In genomic region chr12:25845415-25845814, GRCh38 we compare ENCODE assay signal across 22 cellular contexts.
DNase-seq lines count a peak whose midpoint lies in the region; ATAC-seq and TF ChIP-seq lines count a peak whose summit lies in the region.
"Had no signal": no experiment of that assay in that cellular context is flagged by ENCODE, and none has a peak within 500 bp of the region (broad histone marks: within the 10 kb centered on the region; RNA-seq: fewer than 3 reads in every experiment).

No MANE protein-coding gene starts in this region.

- H3K27ac ChIP-seq in A673 (ENCODE audit: low read depth, low read length, poor library complexity, severe bottlenecking): no peak overlapping the region
- H3K27ac ChIP-seq: 22Rv1, A549, BLaER1 had no signal

- H3K27me3 ChIP-seq in A673 (replicated peaks; ENCODE audit: insufficient read depth, low read depth, low read length, poor library complexity): no peaks in the 10 kb centered on the region
- H3K27me3 ChIP-seq: BE2C, BLaER1 had no signal

- CTCF ChIA-PET in A673 (lab: Charles Lee): no interaction called here

- no peak overlapping the region for H3K4me3 ChIP-seq in A673 (ENCODE audit: low read depth, low read length, poor library complexity, severe bottlenecking)
- H3K4me3 ChIP-seq in retinal pigment epithelial cell (ENCODE audit: low read length): no peak overlapping the region
- H3K4me3 ChIP-seq: A549, BLaER1, GM12878 had no signal

- peak; percentile 9 for DNase-seq in A673 (ENCODE audit: low spot score)
- peak; percentile 69 for DNase-seq in retinal pigment epithelial cell (ENCODE audit: low read depth)
- DNase-seq in anterior cingulate cortex (lab: John Stamatoyannopoulos, UW): no peak
- no peak for DNase-seq in ecto neural progenitor cell (ENCODE audit: low spot score)
- DNase-seq: ACHN; BE2C; C1 segment of cervical spinal cord; CD4-positive, alpha-beta memory T cell; CD4-positive, CD25-positive, alpha-beta regulatory T cell; CD8-positive, alpha-beta memory T cell; COR-L47; DMS 273 treated with DMSO at 0.1 percent for 48 hours; DMS153; DMS79; DND-41; EL; GDM1 had no signal

- TF ChIP-seq CTCF in A673 (conservative IDR thresholded peaks at IDR 0.05; ENCODE audit: low read depth, low read length) (no peak), retinal pigment epithelial cell (conservative IDR thresholded peaks at IDR 0.05; ENCODE audit: low read depth, low read length) (no peak)

- no peaks in the 10 kb centered on the region for H3K36me3 ChIP-seq in A673 (ENCODE audit: insufficient read depth, low read length, poor library complexity, severe bottlenecking)
- H3K36me3 ChIP-seq: BE2C, BLaER1 had no signal

- POLR2A ChIA-PET in A673 (lab: Charles Lee; ENCODE audit: low non-redundant PET): no interaction called here

- intact Hi-C loops in A673 (cut with micrococcal nuclease; ENCODE audit: unreplicated experiment): no loop called here

- H3K9me3 ChIP-seq in A673 (ENCODE audit: low read depth, low read length, poor library complexity, severe bottlenecking): no peaks in the 10 kb centered on the region
- H3K9me3 ChIP-seq: A549, BE2C, BLaER1 had no signal

- peak; percentile 32; the same call in 2 of the 3 replicates for ATAC-seq in SK-N-SH treated with all-trans-retinoic acid at 6 μM for 48 hours
- ATAC-seq: A549, GM12878 had no signal

- H3K4me1 ChIP-seq in A673 (ENCODE audit: insufficient read depth, low read length, poor library complexity, severe bottlenecking): no peaks in the 10 kb centered on the region
- H3K4me1 ChIP-seq: A549, BE2C, BLaER1 had no signal

- no TSS peak for BruUV-seq in A673 (replicated peaks; lab: Mats Ljungman, UMichigan)

TF ChIP-seq in SK-N-SH treated with all-trans-retinoic acid at 6 μM for 48 hours, 23 proteins besides CTCF, POLR2A, EP300 and RAD21:
- TF ChIP-seq ZFP30 (CRISPR knock-in tag; IDR thresholded peaks at IDR 0.05) (no peak), TCF4 (CRISPR knock-in tag; IDR thresholded peaks at IDR 0.05; ENCODE audit: borderline replicate concordance) (no peak), PATZ1 (CRISPR knock-in tag; IDR thresholded peaks at IDR 0.05; ENCODE audit: borderline replicate concordance) (no peak), ZC3H10 (CRISPR knock-in tag; IDR thresholded peaks at IDR 0.05) (peak; percentile 78; the same call in 1 of the 2 replicates), OSR1 (CRISPR knock-in tag; IDR thresholded peaks at IDR 0.05) (no peak), ISL1 (CRISPR knock-in tag; IDR thresholded peaks at IDR 0.05) (peak; percentile 86), CREB5 (CRISPR knock-in tag; IDR thresholded peaks at IDR 0.05; ENCODE audit: low read depth) (peak; percentile 80), TSHZ2 (CRISPR knock-in tag; IDR thresholded peaks at IDR 0.05) (no peak), GLIS3 (CRISPR knock-in tag; IDR thresholded peaks at IDR 0.05) (no peak), SNAI2 (CRISPR knock-in tag; IDR thresholded peaks at IDR 0.05) (no peak)
TF ChIP-seq in SK-N-SH treated with all-trans-retinoic acid at 6 μM for 48 hours: peak in this region for 3.

Comparison
In these comparisons a context has a peak if more than half of its experiments do, and no peak if none do; other contexts are left out.
1. DNase-seq: peak in A673 (single experiment) and retinal pigment epithelial cell (single experiment); none in anterior cingulate cortex (0 of 58) and ecto neural progenitor cell (single experiment).